In the genomic region with DNA sequence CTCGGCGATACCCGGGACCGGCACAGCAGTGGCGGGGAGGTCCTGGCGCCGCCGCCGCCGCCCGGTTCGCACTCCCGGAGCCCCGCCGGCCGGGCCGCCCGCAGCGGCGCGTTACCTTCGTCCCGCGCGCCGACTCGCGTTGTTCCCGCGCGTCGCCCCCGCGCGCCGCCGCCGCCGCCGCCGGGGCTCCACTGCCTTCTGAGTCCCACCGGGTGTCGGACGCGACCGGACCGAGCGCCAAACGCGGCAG, we compare ENCODE assay signal across 8 cellular contexts. TPM values are rescaled to one million over a fixed set of nuclear protein-coding genes. Genes with fewer than 3 reads are reported as not detected.
DNase-seq lines count a peak whose midpoint lies in the region; TF ChIP-seq lines count a peak whose summit lies in the region.

A gene (minus strand): TSS at position 243 of the 250 bp plus-strand sequence. CDS start 36,993 bp downstream, outside the sequence.

- 0% methylated on average over 15 to 44 of the region's 50 CpGs for WGBS in mesodermal cell (ENCODE audit: insufficient coverage in 2 of 2), 2 experiments

- H3K36me3 Mint-ChIP-seq in activated naive CD4-positive, alpha-beta T cell treated with anti-CD3 and anti-CD28 coated beads, Interleukin-2, amount 10 ng/mL, durations not matched to agents 7 days and 5 days: peaks cover 25% of the 10 kb centered on the region

- no peak for TF ChIP-seq CTCF in breast epithelium (IDR thresholded peaks at IDR 0.05)

- peak within 1 kb of the TSS; percentile 96 to 100 (median 96) for H3K4me3 ChIP-seq in breast epithelium
- peak within 1 kb of the TSS; percentile 83 for H3K4me3 ChIP-seq in mesodermal cell (ENCODE audit: extremely low read depth, insufficient read depth, low read length, poor library complexity, severe bottlenecking)

- H3K27me3 ChIP-seq in breast epithelium: no peaks in the 10 kb centered on the region

- peak within 1 kb of the TSS; percentile 86 to 98 for H3K27ac ChIP-seq in breast epithelium
- H3K27ac ChIP-seq in mesodermal cell (ENCODE audit: low read depth, low read length, severe bottlenecking): peak within 1 kb of the TSS; percentile 95

- no peak for DNase-seq in activated naive CD4-positive, alpha-beta T cell treated with anti-CD3 and anti-CD28 coated beads, Interleukin-2, amount 10 ng/mL, durations not matched to agents 7 days and 5 days
- DNase-seq in activated naive CD4-positive, alpha-beta T cell treated with anti-CD3 and anti-CD28 coated beads, Interleukin-2, amount 50 U/mL, for 16 hours: no peak
- DNase-seq in HT1080 (ENCODE audit: low read depth) (no peak), breast epithelium (ENCODE audit: low spot score in 2 of 2) (peak in 1 of 2 donors; percentile 19), SW480 (ENCODE audit: low spot score) (no peak), iPS-NIHi11 (ENCODE audit: low spot score) (no peak), NCI-H345 (lab: John Stamatoyannopoulos, UW) (no peak)

- H3K27me3 Mint-ChIP-seq in activated naive CD4-positive, alpha-beta T cell treated with anti-CD3 and anti-CD28 coated beads, Interleukin-2, amount 10 ng/mL, durations not matched to agents 7 days and 5 days: no peaks in the 10 kb centered on the region

- H3K9me3 ChIP-seq in breast epithelium (no peaks in the 10 kb centered on the region), mesodermal cell (ENCODE audit: control insufficient read depth, low read length) (no peaks in the 10 kb centered on the region)

- peaks cover 45% of the 10 kb centered on the region for H3K4me1 Mint-ChIP-seq in activated naive CD4-positive, alpha-beta T cell treated with anti-CD3 and anti-CD28 coated beads, Interleukin-2, amount 10 ng/mL, durations not matched to agents 7 days and 5 days

- H3K27ac Mint-ChIP-seq in activated naive CD4-positive, alpha-beta T cell treated with anti-CD3 and anti-CD28 coated beads, Interleukin-2, amount 10 ng/mL, durations not matched to agents 7 days and 5 days: peak within 1 kb of the TSS; percentile 98

- intact Hi-C loops in breast epithelium (cut with DNase I; ENCODE audit: low total_unique reads): no loop called here

- TF ChIP-seq POLR2A in breast epithelium (IDR thresholded peaks at IDR 0.05): no peak

- H3K4me3 Mint-ChIP-seq in activated naive CD4-positive, alpha-beta T cell treated with anti-CD3 and anti-CD28 coated beads, Interleukin-2, amount 10 ng/mL, durations not matched to agents 7 days and 5 days: peak within 1 kb of the TSS; percentile 93

- H3K4me1 ChIP-seq in breast epithelium (peaks cover 0 to 6% of the 10 kb centered on the region in 2 donors), mesodermal cell (ENCODE audit: control insufficient read depth, insufficient read depth, low read length, poor library complexity, severe bottlenecking) (no peaks in the 10 kb centered on the region)

- no peaks in the 10 kb centered on the region for H3K9me3 Mint-ChIP-seq in activated naive CD4-positive, alpha-beta T cell treated with anti-CD3 and anti-CD28 coated beads, Interleukin-2, amount 10 ng/mL, durations not matched to agents 7 days and 5 days

- CTCF ChIA-PET in activated naive CD4-positive, alpha-beta T cell treated with anti-CD3 and anti-CD28 coated beads, Interleukin-2, amount 10 ng/mL, durations not matched to agents 7 days and 5 days (lab: Charles Lee): interaction anchor here (0.8 to 2.0 kb wide), 2 partner anchors 58 to 78 kb away, joined by 3 to 13 read pairs; no protein-coding TSS in a partner anchor

- no peaks in the 10 kb centered on the region for H3K36me3 ChIP-seq in breast epithelium
- no peaks in the 10 kb centered on the region for H3K36me3 ChIP-seq in mesodermal cell (ENCODE audit: control insufficient read depth, insufficient read depth, low read length)

RNA-seq across cellular contexts. Expression of the gene that starts here (rescaled TPM):
- total RNA-seq in HT1080 (2014; rRNA removed; shearing (Covaris generic)): 25.1 and 30.2 TPM in 2 replicates
- polyA plus RNA-seq in HT1080 (2015; cell fraction: cytosol; rRNA removed): 31.5 and 38.2 TPM in 2 replicates
- polyA plus RNA-seq in HT1080 (2015; cell fraction: nucleus; rRNA removed): 85.4 and 94.6 TPM in 2 replicates
- 1 to 10 TPM; 2.1 to 4.8 (median 4.3) TPM for total RNA-seq in breast epithelium
- polyA plus RNA-seq in mesodermal cell (2013, experiment 1 of 2): 36.9 TPM
- 40.4 TPM for polyA plus RNA-seq in mesodermal cell (2013, experiment 2 of 2)
